14 cellular contexts compared by ENCODE assay signal in genomic region chr10:58993480-58994221, GRCh38.
DNase-seq lines count a peak whose midpoint lies in the region; ATAC-seq, FAIRE-seq and TF ChIP-seq lines count a peak whose summit lies in the region.
"Had no signal": no experiment of that assay in that cellular context is flagged by ENCODE, and none has a peak within 500 bp of the region (broad histone marks: within the 10 kb centered on the region; RNA-seq: fewer than 3 reads in every experiment).

No MANE protein-coding gene starts in this region.

- H3K27me3 ChIP-seq in dorsolateral prefrontal cortex (no peaks in the 10 kb centered on the region), heart left ventricle (no peaks in the 10 kb centered on the region), A673 (replicated peaks; ENCODE audit: insufficient read depth, low read depth, low read length, poor library complexity) (no peaks in the 10 kb centered on the region)

- CTCF ChIA-PET in A549 (lab: Yijun Ruan, JAX) (interaction anchor here (1.7 kb wide), 1 partner anchor 24 kb away, joined by 5 read pairs; no protein-coding TSS in a partner anchor), A673 (lab: Charles Lee) (no interaction called here)

- H3K9me3 ChIP-seq in A549 (peaks cover 13% of the 10 kb centered on the region; the same call in 2 of the 3 replicates), heart left ventricle (peaks cover 0 to 14% (median 0%) of the 10 kb centered on the region in 12 donors), A673 (ENCODE audit: low read depth, low read length, poor library complexity, severe bottlenecking) (no peaks in the 10 kb centered on the region)

- peak overlapping the region; percentile 94 for H3K4me2 ChIP-seq in A549
- H3K4me2 ChIP-seq: KMS-11 had no signal

- no peak for TF ChIP-seq POLR2A in A549 (IDR thresholded peaks at IDR 0.05; ENCODE audit: low read length)
- TF ChIP-seq POLR2A in heart left ventricle (IDR thresholded peaks at IDR 0.05) = no peak

- H3K27ac ChIP-seq in A549 (peak overlapping the region; percentile 72 to 87), dorsolateral prefrontal cortex (peak overlapping the region; percentile 77 to 100 (median 98)), heart left ventricle (peak overlapping the region in 1 of 12 donors; percentile 24), A673 (ENCODE audit: low read depth, low read length, poor library complexity, severe bottlenecking) (no peak overlapping the region)
- H3K27ac ChIP-seq: KMS-11 had no signal

- no peak for ATAC-seq in A549
- ATAC-seq in GM19025 (IDR thresholded peaks at IDR 0.05; ENCODE audit: low read depth, unreplicated experiment) = peak; percentile 80
- peak; percentile 84 for ATAC-seq in HG02885 (IDR thresholded peaks at IDR 0.05; ENCODE audit: poor library complexity, unreplicated experiment)
- no peak for ATAC-seq in heart left ventricle

- H3K36me3 ChIP-seq in heart left ventricle (no peaks in the 10 kb centered on the region), A673 (ENCODE audit: insufficient read depth, low read length, poor library complexity, severe bottlenecking) (no peaks in the 10 kb centered on the region)

- intact Hi-C loops in dorsolateral prefrontal cortex (cut with DNase I) (loop anchor here (1.0 to 2.0 kb wide), 2 partner anchors 29 to 30 kb away; no protein-coding TSS in a partner anchor), heart left ventricle (cut with DNase I) (no loop called here), A673 (cut with micrococcal nuclease; ENCODE audit: unreplicated experiment) (no loop called here)

- POLR2A ChIA-PET in A549 (lab: Yijun Ruan, JAX) = no interaction called here
- POLR2A ChIA-PET in A673 (lab: Charles Lee; ENCODE audit: low non-redundant PET) = interaction anchor here (0.6 kb wide), 1 partner anchor 214 kb away, joined by 8 read pairs; no protein-coding TSS in a partner anchor

- TF ChIP-seq CTCF in A549 (IDR thresholded peaks at IDR 0.05) (no peak), dorsolateral prefrontal cortex (IDR thresholded peaks at IDR 0.05 in 54 of 56, conservative IDR thresholded peaks at IDR 0.05 in 2 of 56; ENCODE audit: low read depth in 1 of 56, partially characterized antibody in 56 of 56) (peak in 3 of 56 donors; percentile 7 to 16 (median 14)), heart left ventricle (IDR thresholded peaks at IDR 0.05) (no peak), A673 (conservative IDR thresholded peaks at IDR 0.05; ENCODE audit: low read depth, low read length) (no peak)

- DNase-seq in A549 (ENCODE audit: low read depth in 1 of 2, low spot score in 1 of 2) (no peak), dorsolateral prefrontal cortex (peak in 3 of 10 donors; percentile 59 to 82 (median 65)), GM19238 (ENCODE audit: insufficient read length, low spot score) (no peak), NCI-H524 treated with DMSO at 0.1 percent for 48 hours (lab: John Stamatoyannopoulos, UW) (no peak), heart left ventricle (no peak), A673 (ENCODE audit: low spot score) (no peak)
- DNase-seq: activated CD8-positive, alpha-beta memory T cell treated with anti-CD3 and anti-CD28 coated beads, Interleukin-2, amount 50 U/mL, for 48 hours; mesendoderm; NCI-H526; T-helper 1 cell had no signal

- TF ChIP-seq RAD21 in A549 (conservative IDR thresholded peaks at IDR 0.05 in 1 of 2, IDR thresholded peaks at IDR 0.05 in 1 of 2) = no peak

- no peak for FAIRE-seq in A549 (lab: Jason Lieb, UNC)
- FAIRE-seq: A204.1 had no signal

- BruUV-seq in A673 (replicated peaks; lab: Mats Ljungman, UMichigan) = no TSS peak

- H3K4me3 ChIP-seq in A549 = no peak overlapping the region
- H3K4me3 ChIP-seq in dorsolateral prefrontal cortex = peak overlapping the region in 17 of 59 donors; percentile 1 to 49 (median 18)
- no peak overlapping the region for H3K4me3 ChIP-seq in heart left ventricle
- H3K4me3 ChIP-seq in A673 (ENCODE audit: low read depth, low read length, poor library complexity, severe bottlenecking) = no peak overlapping the region

- WGBS in A549 (ENCODE audit: missing lambda C conversion rate) = 61% methylated on average over 7 of the region's 7 CpGs
- WGBS in heart left ventricle, 4 donors = 67 to 74% (median 70%) methylated on average over 7 of the region's 7 CpGs

- peaks cover 30% of the 10 kb centered on the region for H3K4me1 ChIP-seq in A549
- peaks cover 0 to 10% (median under 1%) of the 10 kb centered on the region in 12 donors for H3K4me1 ChIP-seq in heart left ventricle
- no peaks in the 10 kb centered on the region for H3K4me1 ChIP-seq in A673 (ENCODE audit: insufficient read depth, low read length, poor library complexity, severe bottlenecking)

- TF ChIP-seq EP300 in A549 (IDR thresholded peaks at IDR 0.05) = no peak

TF ChIP-seq in A549, 52 proteins besides CTCF, POLR2A, EP300 and RAD21:
- TF ChIP-seq NPAS2 (CRISPR knock-in tag; IDR thresholded peaks at IDR 0.05; ENCODE audit: borderline replicate concordance) (no peak), SMC3 (IDR thresholded peaks at IDR 0.05) (no peak), JUNB (IDR thresholded peaks at IDR 0.05) (no peak)

Comparison
In these comparisons a context has a peak if more than half of its experiments do, and no peak if none do; other contexts are left out.
1. ATAC-seq: peak in GM19025 (single experiment) and HG02885 (single experiment); none in A549 (0 of 2) and heart left ventricle (0 of 4).
2. intact Hi-C loops: an anchor here in dorsolateral prefrontal cortex (1.0 to 2.0 kb wide); none called in heart left ventricle and A673.